Comparison of ENCODE assay signal across 18 cellular contexts in genomic region chr2:207245526-207245925, GRCh38.
DNase-seq lines count a peak whose midpoint lies in the region; ATAC-seq and TF ChIP-seq lines count a peak whose summit lies in the region.
"Had no signal": no experiment of that assay in that cellular context is flagged by ENCODE, and none has a peak within 500 bp of the region (broad histone marks: within the 10 kb centered on the region; RNA-seq: fewer than 3 reads in every experiment).

No MANE protein-coding gene starts in this region.

- H4K8ac ChIP-seq in IMR-90 (ENCODE audit: low read depth in 2 of 2, low read length in 2 of 2): no peak overlapping the region

- dilution Hi-C loops in IMR-90 (cut with HindIII; ENCODE audit: low sequenced_read_pairs, unreplicated experiment): no loop called here

- TF ChIP-seq CTCF in IMR-90 (conservative IDR thresholded peaks at IDR 0.05; ENCODE audit: low read depth, low read length) (no peak), RWPE1 (conservative IDR thresholded peaks at IDR 0.05; ENCODE audit: low read depth) (no peak)

- H4K91ac ChIP-seq in IMR-90 (ENCODE audit: insufficient read depth, low read depth, low read length): no peak overlapping the region

- H3K27me3 Mint-ChIP-seq in CD4-positive, alpha-beta memory T cell: no peaks in the 10 kb centered on the region
- H3K27me3 Mint-ChIP-seq: CD8-positive, alpha-beta memory T cell had no signal

- intact Hi-C loops in IMR-90 (cut with micrococcal nuclease): no loop called here
- intact Hi-C loops in CD4-positive, alpha-beta memory T cell (cut with micrococcal nuclease): no loop called here

- no peak overlapping the region for H3K18ac ChIP-seq in IMR-90 (ENCODE audit: low read depth, low read length)

- POLR2A ChIA-PET in IMR-90 (lab: Charles Lee; ENCODE audit: unreplicated experiment) (interaction anchor here (2.1 kb wide), 1 partner anchor 8 kb away, joined by 11 read pairs; no protein-coding TSS in a partner anchor), RWPE1 (lab: Yijun Ruan, JAX; ENCODE audit: low non-redundant PET) (interaction anchor here (0.6 kb wide), 1 partner anchor 232 kb away, joined by 4 read pairs; no protein-coding TSS in a partner anchor)
- POLR2A ChIA-PET in CD4-positive, alpha-beta memory T cell (lab: Charles Lee; ENCODE audit: partially characterized antibody): no interaction called here

- peak in 2 of 3 experiments; percentile 3 to 25 for DNase-seq in NCI-H1417 (lab: John Stamatoyannopoulos, UW)
- DNase-seq in NCI-H1417 treated with DMSO at 0.1 percent for 48 hours (lab: John Stamatoyannopoulos, UW): no peak
- DNase-seq in IMR-90: no peak
- DNase-seq in RWPE1 (ENCODE audit: low spot score): no peak
- peak; percentile 36 for DNase-seq in iPS-NIHi7 (ENCODE audit: extremely low spot score)
- no peak for DNase-seq in NCI-H1105 treated with DMSO at 0.1 percent for 48 hours (lab: John Stamatoyannopoulos, UW)
- no peak for DNase-seq in CD4-positive, alpha-beta memory T cell
- DNase-seq: CD8-positive, alpha-beta memory T cell; MV-4-11; NCI-H1930; NCI-H345; NCI-H82; PC-9 had no signal

- H2BK120ac ChIP-seq in IMR-90 (ENCODE audit: low read depth, low read length): no peak overlapping the region

- H3K9me3 ChIP-seq in IMR-90 (ENCODE audit: control insufficient read depth, insufficient read depth, low read length): no peaks in the 10 kb centered on the region
- H3K9me3 ChIP-seq in CD4-positive, alpha-beta memory T cell (ENCODE audit: control insufficient read depth in 1 of 2, low read length in 2 of 2): no peaks in the 10 kb centered on the region
- H3K9me3 ChIP-seq: BLaER1 had no signal

- no peak for TF ChIP-seq RAD21 in IMR-90 (IDR thresholded peaks at IDR 0.05; ENCODE audit: low read length)

- H3K36me3 Mint-ChIP-seq in CD4-positive, alpha-beta memory T cell: no peaks in the 10 kb centered on the region
- H3K36me3 Mint-ChIP-seq: CD8-positive, alpha-beta memory T cell had no signal

- H3K23ac ChIP-seq in IMR-90 (ENCODE audit: low read depth, low read length): no peak overlapping the region

- H3K4me2 ChIP-seq in IMR-90 (ENCODE audit: low read depth, low read length): no peak overlapping the region
- H3K4me2 ChIP-seq: BLaER1, PC-9 had no signal

- H3K4ac ChIP-seq in IMR-90 (ENCODE audit: low read depth, low read length): no peak overlapping the region

- H2AK5ac ChIP-seq in IMR-90 (ENCODE audit: low read depth, low read length): peak overlapping the region; percentile 23; the same call in 1 of the 2 replicates

- no peak overlapping the region for H3K14ac ChIP-seq in IMR-90 (replicated peaks; ENCODE audit: low read depth, low read length)

- no peak for TF ChIP-seq POLR2A in IMR-90 (IDR thresholded peaks at IDR 0.05; ENCODE audit: low read depth, low read length)

- H3K27ac ChIP-seq in IMR-90 (ENCODE audit: insufficient read depth, low read length) (no peak overlapping the region), RWPE1 (peak overlapping the region; percentile 33; the same call in 1 of the 2 replicates)
- H3K27ac ChIP-seq in CD4-positive, alpha-beta memory T cell (ENCODE audit: low read depth, low read length): no peak overlapping the region
- H3K27ac ChIP-seq: BLaER1, PC-9 had no signal

- no peak overlapping the region for H2BK20ac ChIP-seq in IMR-90 (ENCODE audit: low read depth, low read length)

- peaks cover 30 to 41% of the 10 kb centered on the region in 2 experiments for H3K79me1 ChIP-seq in IMR-90 (ENCODE audit: low read depth in 1 of 2, low read length in 2 of 2)

- H3K4me1 Mint-ChIP-seq in CD4-positive, alpha-beta memory T cell: peaks cover 0 to 2% (median 0%) of the 10 kb centered on the region in 4 donors
- H3K4me1 Mint-ChIP-seq: CD8-positive, alpha-beta memory T cell had no signal

- H4K20me1 ChIP-seq in IMR-90 (ENCODE audit: insufficient read depth, low read length): no peaks in the 10 kb centered on the region
- H4K20me1 ChIP-seq: BLaER1 had no signal

- H3K27me3 ChIP-seq in IMR-90 (ENCODE audit: control insufficient read depth, insufficient read depth, low read length): no peaks in the 10 kb centered on the region
- H3K27me3 ChIP-seq in CD4-positive, alpha-beta memory T cell (ENCODE audit: insufficient read depth, low read length): no peaks in the 10 kb centered on the region
- H3K27me3 ChIP-seq: BLaER1 had no signal

- no peak overlapping the region for H3K4me3 Mint-ChIP-seq in CD4-positive, alpha-beta memory T cell
- H3K4me3 Mint-ChIP-seq: CD8-positive, alpha-beta memory T cell; T-helper 2 cell treated with Interferon-gamma antibody and Interleukin-4, amounts not matched to agents 5 μg/mL and 100 μg/mL, for 36 hours had no signal

- peak overlapping the region; percentile 22; the same call in 1 of the 3 replicates for H2BK15ac ChIP-seq in IMR-90 (ENCODE audit: low read depth, low read length)

- H3K9ac ChIP-seq in IMR-90 (ENCODE audit: low read depth, low read length): no peak overlapping the region
- H3K9ac ChIP-seq: BLaER1 had no signal

- no peaks in the 10 kb centered on the region for H3K9me3 Mint-ChIP-seq in CD4-positive, alpha-beta memory T cell
- H3K9me3 Mint-ChIP-seq: CD8-positive, alpha-beta memory T cell; T-helper 2 cell treated with Interferon-gamma antibody and Interleukin-4, amounts not matched to agents 5 μg/mL and 100 μg/mL, for 36 hours had no signal

- no peak overlapping the region for H2BK5ac ChIP-seq in IMR-90 (ENCODE audit: low read depth, low read length, poor library complexity, severe bottlenecking)

- peaks cover 13% of the 10 kb centered on the region for H3K4me1 ChIP-seq in IMR-90 (ENCODE audit: control insufficient read depth, insufficient read depth, low read length)
- H3K4me1 ChIP-seq in CD4-positive, alpha-beta memory T cell (ENCODE audit: insufficient read depth, low read length): peaks cover 2% of the 10 kb centered on the region

- in situ Hi-C loops in IMR-90 (cut with MboI; ENCODE audit: low sequenced_read_pairs): no loop called here

- no peak overlapping the region for H3K4me3 ChIP-seq in IMR-90 (ENCODE audit: insufficient read depth, low read depth, low read length)
- no peak overlapping the region for H3K4me3 ChIP-seq in CD4-positive, alpha-beta memory T cell (ENCODE audit: low read length in 2 of 2)
- H3K4me3 ChIP-seq: BLaER1, K562, PC-9 had no signal

- BruUV-seq in IMR-90 (replicated peaks; lab: Mats Ljungman, UMichigan): no TSS peak

- H3K27ac Mint-ChIP-seq in CD4-positive, alpha-beta memory T cell: no peak overlapping the region
- H3K27ac Mint-ChIP-seq: CD8-positive, alpha-beta memory T cell; T-helper 2 cell treated with Interferon-gamma antibody and Interleukin-4, amounts not matched to agents 5 μg/mL and 100 μg/mL, for 36 hours had no signal

- H3K36me3 ChIP-seq in IMR-90 (ENCODE audit: control insufficient read depth, insufficient read depth, low read length): no peaks in the 10 kb centered on the region; the same call in 1 of the 2 replicates
- H3K36me3 ChIP-seq in CD4-positive, alpha-beta memory T cell (ENCODE audit: insufficient read depth, low read length): no peaks in the 10 kb centered on the region
- H3K36me3 ChIP-seq: BLaER1 had no signal

- CTCF ChIA-PET in IMR-90 (lab: Yijun Ruan, JAX) (interaction anchor here (0.8 kb wide), 1 partner anchor 1218 kb away, joined by 3 read pairs; no protein-coding TSS in a partner anchor), RWPE1 (lab: Yijun Ruan, JAX) (no interaction called here)
- CTCF ChIA-PET in CD4-positive, alpha-beta memory T cell (lab: Charles Lee; ENCODE audit: partially characterized antibody): interaction anchor here (0.9 kb wide), 1 partner anchor 9 kb away, joined by 3 read pairs; no protein-coding TSS in a partner anchor

- ATAC-seq in IMR-90 (ENCODE audit: low read depth) (no peak), GM21390 (IDR thresholded peaks at IDR 0.05; ENCODE audit: unreplicated experiment) (no peak)
- ATAC-seq: HCT116, K562 had no signal

- 50% methylated on average over 1 of the region's 2 CpGs; no CpG with 5 or more reads in 1 of the 2 experiments for WGBS in IMR-90 (ENCODE audit: extremely low coverage in 2 of 2, insufficient read length in 1 of 2), 2 experiments

- H3K56ac ChIP-seq in IMR-90 (ENCODE audit: extremely low read depth, insufficient read depth, low read length): no peak overlapping the region

- peaks cover 17% of the 10 kb centered on the region for H3K9me1 ChIP-seq in IMR-90 (ENCODE audit: insufficient read depth, low read length)

- no peak overlapping the region for H2AK9ac ChIP-seq in IMR-90 (replicated peaks; ENCODE audit: low read depth, low read length, poor library complexity)

- H4K5ac ChIP-seq in IMR-90 (ENCODE audit: low read depth, low read length): no peak overlapping the region

- no peak overlapping the region for H2AFZ ChIP-seq in IMR-90 (replicated peaks; ENCODE audit: low read length, poor library complexity)
- H2AFZ ChIP-seq: PC-9 had no signal

TF ChIP-seq in IMR-90, 13 proteins besides CTCF, POLR2A, EP300 and RAD21:
- TF ChIP-seq USF2 (IDR thresholded peaks at IDR 0.05; ENCODE audit: low read depth, low read length) (no peak), ELK1 (IDR thresholded peaks at IDR 0.05; ENCODE audit: borderline replicate concordance, low read depth, low read length) (no peak), NFE2L2 (IDR thresholded peaks at IDR 0.05; ENCODE audit: low read depth, low read length) (no peak), MAZ (IDR thresholded peaks at IDR 0.05; ENCODE audit: borderline replicate concordance, low read depth, low read length) (no peak), FOS (IDR thresholded peaks at IDR 0.05; ENCODE audit: low read depth, low read length) (no peak), MXI1 (IDR thresholded peaks at IDR 0.05; ENCODE audit: borderline replicate concordance, low read depth, low read length) (no peak), MAFK (IDR thresholded peaks at IDR 0.05; ENCODE audit: low read depth, low read length) (no peak), SMC3 (IDR thresholded peaks at IDR 0.05; ENCODE audit: low read depth, low read length) (no peak)

Comparison
In these comparisons a context has a peak if more than half of its experiments do, and no peak if none do; other contexts are left out.
1. DNase-seq: peak in NCI-H1417 (2 of 3) and iPS-NIHi7 (single experiment); none in NCI-H1417 treated with DMSO at 0.1 percent for 48 hours (single experiment), IMR-90 (single experiment), RWPE1 (single experiment), NCI-H1105 treated with DMSO at 0.1 percent for 48 hours (single experiment) and CD4-positive, alpha-beta memory T cell (0 of 5).